Comparison of ENCODE assay signal across 8 cellular contexts in genomic region chr3:69306239-69307185, GRCh38.
DNase-seq lines count a peak whose midpoint lies in the region; ATAC-seq, FAIRE-seq and TF ChIP-seq lines count a peak whose summit lies in the region.

No MANE protein-coding gene starts in this region.

- TF ChIP-seq RAD21 in A549 (conservative IDR thresholded peaks at IDR 0.05 in 1 of 2, IDR thresholded peaks at IDR 0.05 in 1 of 2): peak; percentile 89 to 95

- no peaks in the 10 kb centered on the region for H3K9me3 ChIP-seq in A549

- TF ChIP-seq EP300 in A549 (IDR thresholded peaks at IDR 0.05): no peak

- CTCF ChIA-PET in A549 (lab: Yijun Ruan, JAX): interaction anchor here (0.6 to 10.6 kb wide), 64 partner anchors 8 to 486 kb away, joined by 3 to 283 read pairs (median 4); partner anchors contain the start of gene LMOD3

- no peaks in the 10 kb centered on the region for H3K4me1 ChIP-seq in A549

- peak; percentile 88 for FAIRE-seq in A549 (lab: Jason Lieb, UNC)

- peak; percentile 79 for TF ChIP-seq CTCF in A549 (IDR thresholded peaks at IDR 0.05)

- 0 out of 3 replicates have a peak overlapping the region, but pooled peaks have one; percentile 31 for H3K4me2 ChIP-seq in A549

- no peak for TF ChIP-seq POLR2A in A549 (IDR thresholded peaks at IDR 0.05; ENCODE audit: low read length)

- H3K27ac ChIP-seq in A549 (no peak overlapping the region), layer of hippocampus (ENCODE audit: low read depth, low read length) (peak overlapping the region; percentile 85)

- POLR2A ChIA-PET in A549 (lab: Yijun Ruan, JAX): no interaction called here

- DNase-seq in A549 (ENCODE audit: low read depth in 1 of 2, low spot score in 1 of 2) (peak; percentile 27 to 77), NCI-H2171 (lab: John Stamatoyannopoulos, UW) (peak; percentile 15), cerebellar cortex (ENCODE audit: low spot score) (peak; percentile 75)
- peak; percentile 59 for DNase-seq in activated CD4-positive, CD25-positive, alpha-beta regulatory T cell treated with anti-CD3 and anti-CD28 coated beads, Interleukin-2, amount 50 U/mL, for 72 hours
- peak; percentile 61 for DNase-seq in stimulated activated CD4-positive, alpha-beta T cell treated with anti-CD3 and anti-CD28 coated beads, Interleukin-2, amount 100 ng/mL, for 4 hours (ENCODE audit: low read depth)

- 36% methylated on average over 17 of the region's 17 CpGs for WGBS in A549 (ENCODE audit: missing lambda C conversion rate)

- H3K27me3 ChIP-seq in layer of hippocampus (ENCODE audit: control insufficient read depth, insufficient read depth, low read length): no peaks in the 10 kb centered on the region

- H3K4me3 ChIP-seq in A549: no peak overlapping the region

- ATAC-seq in A549 (peak; percentile 94 to 98), GM18502 (IDR thresholded peaks at IDR 0.05; ENCODE audit: poor library complexity, unreplicated experiment) (peak; percentile 99), HG02938 (IDR thresholded peaks at IDR 0.05; ENCODE audit: unreplicated experiment) (peak; percentile 95)

TF ChIP-seq in A549, 52 proteins besides CTCF, POLR2A, EP300 and RAD21:
- peak in 1 of 2 experiments; percentile 58; a peak in 1 of 4 replicates for TF ChIP-seq CEBPB (IDR thresholded peaks at IDR 0.05)
- peak; percentile 88 for TF ChIP-seq SMC3 (IDR thresholded peaks at IDR 0.05)
- TF ChIP-seq CHD4 (IDR thresholded peaks at IDR 0.05; ENCODE audit: borderline replicate concordance): no peak
- TF ChIP-seq EHMT2 (IDR thresholded peaks at IDR 0.05; ENCODE audit: low read depth): no peak

Comparison
In these comparisons a context has a peak if more than half of its experiments do, and no peak if none do; other contexts are left out.
1. DNase-seq: peak in every context shown above with its lines; median percentile 75 in cerebellar cortex; 61 in stimulated activated CD4-positive, alpha-beta T cell treated with anti-CD3 and anti-CD28 coated beads, Interleukin-2, amount 100 ng/mL, for 4 hours; 59 in activated CD4-positive, CD25-positive, alpha-beta regulatory T cell treated with anti-CD3 and anti-CD28 coated beads, Interleukin-2, amount 50 U/mL, for 72 hours; 52 in A549; 15 in NCI-H2171.